19 cellular contexts compared by ENCODE assay signal in genomic region chr10:131249957-131250347, GRCh38.
"Had no signal": no experiment of that assay in that cellular context is flagged by ENCODE, and none has a peak within 500 bp of the region (broad histone marks: within the 10 kb centered on the region; RNA-seq: fewer than 3 reads in every experiment).

No MANE protein-coding gene starts in this region.

- H3K27me3 ChIP-seq: right lobe of liver had no signal

- H3K4me1 ChIP-seq: psoas muscle, right lobe of liver had no signal

- DNase-seq: activated CD4-positive, alpha-beta memory T cell treated with anti-CD3 and anti-CD28 coated beads, Interleukin-2, amount 10 ng/mL, durations not matched to agents 7 days and 5 days; activated CD4-positive, alpha-beta T cell treated with anti-CD3 and anti-CD28 coated beads for 4 hours; activated gamma-delta T cell treated with Interleukin-2 at 50 U/mL for 16 hours; activated naive CD8-positive, alpha-beta T cell treated with anti-CD3 and anti-CD28 coated beads for 36 hours; activated T-cell treated with anti-CD3 and anti-CD28 coated beads, Interleukin-2, amount 50 U/mL, for 48 hours; amygdala; cortex of kidney; effector CD8-positive, alpha-beta T cell; foreskin melanocyte; heart right ventricle; naive thymus-derived CD8-positive, alpha-beta T cell; occipital lobe; stimulated activated naive CD8-positive, alpha-beta T cell treated with anti-CD3 and anti-CD28 coated beads, Interleukin-15, amount 100 ng/mL, for 72 hours; T-helper 17 cell had no signal

- H3K27me3 Mint-ChIP-seq: activated CD4-positive, alpha-beta memory T cell treated with anti-CD3 and anti-CD28 coated beads, Interleukin-2, amount 10 ng/mL, durations not matched to agents 7 days and 5 days had no signal

- H3K4me1 Mint-ChIP-seq: activated CD4-positive, alpha-beta memory T cell treated with anti-CD3 and anti-CD28 coated beads, Interleukin-2, amount 10 ng/mL, durations not matched to agents 7 days and 5 days; activated naive CD8-positive, alpha-beta T cell treated with anti-CD3 and anti-CD28 coated beads for 36 hours; stimulated activated naive CD8-positive, alpha-beta T cell treated with anti-CD3 and anti-CD28 coated beads, Interleukin-15, amount 100 ng/mL, for 72 hours; T-helper 17 cell had no signal

- H3K36me3 ChIP-seq: heart right ventricle, right lobe of liver had no signal

- H3K27ac ChIP-seq: heart right ventricle, psoas muscle, right lobe of liver had no signal

- H3K36me3 Mint-ChIP-seq: activated naive CD8-positive, alpha-beta T cell treated with anti-CD3 and anti-CD28 coated beads for 36 hours; brain; naive thymus-derived CD8-positive, alpha-beta T cell had no signal

- H3K4me3 ChIP-seq: heart right ventricle, psoas muscle, right lobe of liver, smooth muscle cell had no signal

- H3K27ac Mint-ChIP-seq: activated CD4-positive, alpha-beta memory T cell treated with anti-CD3 and anti-CD28 coated beads, Interleukin-2, amount 10 ng/mL, durations not matched to agents 7 days and 5 days; activated naive CD8-positive, alpha-beta T cell treated with anti-CD3 and anti-CD28 coated beads for 36 hours; naive thymus-derived CD8-positive, alpha-beta T cell; T-helper 17 cell; WTC11 had no signal

- H3K9me3 ChIP-seq: heart right ventricle, psoas muscle, right lobe of liver had no signal

- H3K4me2 ChIP-seq: smooth muscle cell had no signal

- H3K4me3 Mint-ChIP-seq: activated CD4-positive, alpha-beta memory T cell treated with anti-CD3 and anti-CD28 coated beads, Interleukin-2, amount 10 ng/mL, durations not matched to agents 7 days and 5 days; activated naive CD8-positive, alpha-beta T cell treated with anti-CD3 and anti-CD28 coated beads for 36 hours; naive thymus-derived CD8-positive, alpha-beta T cell; stimulated activated naive CD8-positive, alpha-beta T cell treated with anti-CD3 and anti-CD28 coated beads, Interleukin-15, amount 100 ng/mL, for 72 hours; T-helper 17 cell; WTC11 had no signal

- H3K9me3 Mint-ChIP-seq: activated CD4-positive, alpha-beta memory T cell treated with anti-CD3 and anti-CD28 coated beads, Interleukin-2, amount 10 ng/mL, durations not matched to agents 7 days and 5 days; activated naive CD8-positive, alpha-beta T cell treated with anti-CD3 and anti-CD28 coated beads for 36 hours; naive thymus-derived CD8-positive, alpha-beta T cell; stimulated activated naive CD8-positive, alpha-beta T cell treated with anti-CD3 and anti-CD28 coated beads, Interleukin-15, amount 100 ng/mL, for 72 hours had no signal
